In the genomic region with DNA sequence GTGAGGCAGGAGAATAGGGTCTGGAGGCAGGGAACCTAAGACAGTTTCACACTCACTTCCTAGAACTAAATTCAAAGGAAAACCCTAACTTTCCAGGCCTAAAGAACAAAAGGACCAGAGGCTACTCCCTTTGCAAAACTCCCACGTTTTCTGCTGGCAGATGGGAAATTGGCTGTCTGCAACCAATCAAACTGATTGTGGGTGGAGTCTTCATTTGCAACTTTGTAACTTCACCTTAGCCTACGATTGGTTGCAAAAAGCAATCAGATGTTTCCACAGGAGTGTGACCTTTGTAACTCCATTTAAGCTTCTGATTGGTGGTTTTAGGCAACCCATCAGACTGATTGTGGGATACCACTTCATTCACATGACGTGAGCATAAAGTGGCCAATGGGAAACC, we compare ENCODE assay signal across 18 cellular contexts. TPM values are rescaled to one million over a fixed set of nuclear protein-coding genes. Genes with fewer than 3 reads are reported as not detected.
"Had no signal": no experiment of that assay in that cellular context is flagged by ENCODE, and none has a peak within 500 bp of the region (broad histone marks: within the 10 kb centered on the region; RNA-seq: fewer than 3 reads in every experiment).

No MANE protein-coding gene starts in this region.

- H3K9ac ChIP-seq: SK-N-SH had no signal

- H3K4me2 ChIP-seq: SK-N-SH had no signal

- H3K27ac ChIP-seq: HL-60 had no signal

- DNase-seq: MV-4-11, NCI-H1048, NCI-H1105 treated with DMSO at 0.1 percent for 48 hours, NCI-H1417 treated with DMSO at 0.1 percent for 48 hours, NCI-H187, NCI-H2029, NCI-H2081 treated with DMSO at 0.1 percent for 48 hours, NCI-H2171, NCI-H226, NCI-H446, NCI-H510A, NCI-H524 treated with DMSO at 0.1 percent for 48 hours, NCI-H774, Right ventricle myocardium superior, RPMI8226, SK-N-SH, SW 1271 had no signal

RNA-seq across cellular contexts. Expression of a gene that starts 19.7 kb away (rescaled TPM):
- total RNA-seq: Right ventricle myocardium superior had no signal
